ENCODE assay signal across 8 cellular contexts in the genomic region with DNA sequence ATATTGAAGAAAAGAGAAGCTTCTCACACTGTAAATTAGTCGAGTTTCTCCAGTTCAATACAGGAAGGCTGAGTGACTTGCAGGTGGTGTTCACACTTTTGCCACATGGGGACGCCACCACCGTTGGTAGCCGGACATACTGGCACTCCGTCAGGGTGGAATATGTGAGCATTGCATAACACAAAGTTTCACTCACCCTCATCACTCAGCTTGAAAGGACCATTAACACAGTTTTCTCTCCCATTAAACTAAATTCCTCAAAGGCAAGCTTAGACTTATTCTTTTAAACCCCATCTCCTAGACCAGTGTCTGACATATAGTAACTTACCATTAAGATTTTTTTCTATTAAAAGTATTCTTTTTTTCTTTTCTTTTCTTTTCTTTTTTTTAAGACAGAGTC.
DNase-seq lines count a peak whose midpoint lies in the region; ATAC-seq, FAIRE-seq and TF ChIP-seq lines count a peak whose summit lies in the region.

No MANE protein-coding gene starts in this region.

- DNase-seq in DMS53 (lab: John Stamatoyannopoulos, UW), result peak; percentile 98
- peak; percentile 61 for DNase-seq in HS-5 (ENCODE audit: low read depth)
- peak; percentile 61 for DNase-seq in RCC 7860 (ENCODE audit: low spot score)
- peak; percentile 61 for DNase-seq in activated naive CD8-positive, alpha-beta T cell treated with anti-CD3 and anti-CD28 coated beads, Interleukin-2, amount 50 U/mL, for 24 hours
- DNase-seq in heart left ventricle, result peak; percentile 64 to 80 (median 72)
- DNase-seq in psoas muscle, result peak; percentile 77 to 85

- no peak overlapping the region for H3K4me3 Mint-ChIP-seq in activated naive CD8-positive, alpha-beta T cell treated with anti-CD3 and anti-CD28 coated beads, Interleukin-2, amount 50 U/mL, for 24 hours

- 5 to 7% (median 6%) methylated on average over 5 of the region's 5 CpGs for WGBS in heart left ventricle, 4 donors
- 7 to 8% (median 7%) methylated on average over 5 of the region's 5 CpGs for WGBS in psoas muscle, 3 donors

- no peaks in the 10 kb centered on the region for H3K4me1 Mint-ChIP-seq in activated naive CD8-positive, alpha-beta T cell treated with anti-CD3 and anti-CD28 coated beads, Interleukin-2, amount 50 U/mL, for 24 hours

- H3K36me3 ChIP-seq in heart left ventricle, result no peaks in the 10 kb centered on the region
- no peaks in the 10 kb centered on the region for H3K36me3 ChIP-seq in psoas muscle (ENCODE audit: insufficient read depth in 1 of 2, low read depth in 1 of 2)

- intact Hi-C loops in heart left ventricle (cut with DNase I) (loop anchor here (1.0 to 10.0 kb wide), 9 partner anchors 149 to 789 kb away; a partner anchor contains a TSS), psoas muscle (cut with DNase I) (loop anchor here in 1 of 2 donors (5.0 to 10.0 kb wide), 2 partner anchors 152 to 299 kb away; a partner anchor contains a TSS)

- no peak overlapping the region for H3K27ac ChIP-seq in heart left ventricle
- no peak overlapping the region for H3K27ac ChIP-seq in psoas muscle

- TF ChIP-seq CTCF in heart left ventricle (IDR thresholded peaks at IDR 0.05) (peak; percentile 69 to 93 (median 88)), psoas muscle (IDR thresholded peaks at IDR 0.05) (peak; percentile 95)

- H3K4me1 ChIP-seq in heart left ventricle, result peaks cover 0 to 22% (median 5%) of the 10 kb centered on the region in 12 donors
- H3K4me1 ChIP-seq in psoas muscle, result peaks cover 11% of the 10 kb centered on the region

- H3K27me3 ChIP-seq in heart left ventricle, result no peaks in the 10 kb centered on the region
- no peaks in the 10 kb centered on the region for H3K27me3 ChIP-seq in psoas muscle (ENCODE audit: insufficient read depth in 3 of 3, low read length in 2 of 3)

- no peak overlapping the region for H3K4me3 ChIP-seq in heart left ventricle
- H3K4me3 ChIP-seq in psoas muscle, result no peak overlapping the region

- TF ChIP-seq POLR2A in heart left ventricle (IDR thresholded peaks at IDR 0.05), result no peak

- H3K36me3 Mint-ChIP-seq in activated naive CD8-positive, alpha-beta T cell treated with anti-CD3 and anti-CD28 coated beads, Interleukin-2, amount 50 U/mL, for 24 hours (ENCODE audit: low read depth), result no peaks in the 10 kb centered on the region

- FAIRE-seq in RCC 7860 (lab: Jason Lieb, UNC), result no peak

- no peak overlapping the region for H3K27ac Mint-ChIP-seq in activated naive CD8-positive, alpha-beta T cell treated with anti-CD3 and anti-CD28 coated beads, Interleukin-2, amount 50 U/mL, for 24 hours

- no peaks in the 10 kb centered on the region for H3K9me3 ChIP-seq in heart left ventricle
- no peaks in the 10 kb centered on the region for H3K9me3 ChIP-seq in psoas muscle

- H3K27me3 Mint-ChIP-seq in activated naive CD8-positive, alpha-beta T cell treated with anti-CD3 and anti-CD28 coated beads, Interleukin-2, amount 50 U/mL, for 24 hours, result peaks cover 3% of the 10 kb centered on the region

- H3K9me3 Mint-ChIP-seq in activated naive CD8-positive, alpha-beta T cell treated with anti-CD3 and anti-CD28 coated beads, Interleukin-2, amount 50 U/mL, for 24 hours, result no peaks in the 10 kb centered on the region

- peak; percentile 83 for ATAC-seq in GM21367 (IDR thresholded peaks at IDR 0.05; ENCODE audit: unreplicated experiment)
- no peak for ATAC-seq in activated naive CD8-positive, alpha-beta T cell treated with anti-CD3 and anti-CD28 coated beads, Interleukin-2, amount 50 U/mL, for 24 hours
- ATAC-seq in heart left ventricle, result peak; percentile 63 to 89 (median 87)
- ATAC-seq in psoas muscle, result peak; percentile 90 to 93 (median 92)
- ATAC-seq in GM19397 (IDR thresholded peaks at IDR 0.05; ENCODE audit: unreplicated experiment), result no peak

Comparison
In these comparisons a context has a peak if more than half of its experiments do, and no peak if none do; other contexts are left out.
1. ATAC-seq: peak in GM21367 (single experiment), heart left ventricle (4 of 4) and psoas muscle (4 of 4); none in activated naive CD8-positive, alpha-beta T cell treated with anti-CD3 and anti-CD28 coated beads, Interleukin-2, amount 50 U/mL, for 24 hours (single experiment) and GM19397 (single experiment).
2. Peak in every context shown above with its lines, with median percentiles within 50 percentile points of each other: DNase-seq.